Comparison of ENCODE assay signal across 23 cellular contexts in genomic region chr6:53252177-53252692, GRCh38.
"Had no signal": no experiment of that assay in that cellular context is flagged by ENCODE, and none has a peak within 500 bp of the region (broad histone marks: within the 10 kb centered on the region; RNA-seq: fewer than 3 reads in every experiment).

No MANE protein-coding gene starts in this region.

- H3K36me3 Mint-ChIP-seq: natural killer cell had no signal

- H3K27ac ChIP-seq: WERI-Rb-1 had no signal

- H3K9me3 ChIP-seq: spleen, tibial artery had no signal

- H3K27me3 ChIP-seq: spleen, tibial artery had no signal

- ATAC-seq: natural killer cell; stimulated activated naive CD8-positive, alpha-beta T cell treated with anti-CD3 and anti-CD28 coated beads, Interleukin-15, Interleukin-2, amounts not matched to agents 100 U/mL and 50 U/mL, for 24 hours had no signal

- H3K4me1 Mint-ChIP-seq: activated naive CD8-positive, alpha-beta T cell treated with anti-CD3 and anti-CD28 coated beads, Interleukin-2, amount 10 ng/mL, durations not matched to agents 7 days and 5 days had no signal

- H3K27ac Mint-ChIP-seq: activated naive CD8-positive, alpha-beta T cell treated with anti-CD3 and anti-CD28 coated beads, Interleukin-2, amount 10 ng/mL, durations not matched to agents 7 days and 5 days; mesothelial cell of epicardium; progenitor cell of endocrine pancreas; T-helper 2 cell treated with Interferon-gamma antibody and Interleukin-4, amounts not matched to agents 5 μg/mL and 100 μg/mL, for 36 hours had no signal

- H3K4me3 ChIP-seq: lung, spleen, tibial artery had no signal

- DNase-seq: activated CD4-positive, alpha-beta T cell treated with anti-CD3 and anti-CD28 coated beads for 1 hour; activated naive CD4-positive, alpha-beta T cell; activated naive CD8-positive, alpha-beta T cell treated with anti-CD3 and anti-CD28 coated beads, Interleukin-2, amount 10 ng/mL, durations not matched to agents 7 days and 5 days; activated T-cell treated with anti-CD3 and anti-CD28 coated beads, Interleukin-2, amount 50 U/mL, for 1 hour; amniotic stem cell; cerebellar nuclear complex; effector CD4-positive, alpha-beta T cell; erythroblast; foreskin fibroblast; natural killer cell; retina; spleen; stimulated activated CD4-positive, alpha-beta T cell treated with anti-CD3 and anti-CD28 coated beads, Interleukin-4, amount 100 ng/mL, for 1 hour; stimulated activated naive CD8-positive, alpha-beta T cell treated with anti-CD3 and anti-CD28 coated beads, Interleukin-15, Interleukin-2, amounts not matched to agents 100 U/mL and 50 U/mL, for 24 hours; substantia nigra; tibial artery; WERI-Rb-1 had no signal

- H3K27me3 Mint-ChIP-seq: activated naive CD8-positive, alpha-beta T cell treated with anti-CD3 and anti-CD28 coated beads, Interleukin-2, amount 10 ng/mL, durations not matched to agents 7 days and 5 days; progenitor cell of endocrine pancreas had no signal

- H3K4me3 Mint-ChIP-seq: activated naive CD8-positive, alpha-beta T cell treated with anti-CD3 and anti-CD28 coated beads, Interleukin-2, amount 10 ng/mL, durations not matched to agents 7 days and 5 days; mesothelial cell of epicardium; natural killer cell; T-helper 2 cell treated with Interferon-gamma antibody and Interleukin-4, amounts not matched to agents 5 μg/mL and 100 μg/mL, for 36 hours had no signal

- FAIRE-seq: bronchial epithelial cell, TTC549 had no signal

- H3K9me3 Mint-ChIP-seq: activated naive CD8-positive, alpha-beta T cell treated with anti-CD3 and anti-CD28 coated beads, Interleukin-2, amount 10 ng/mL, durations not matched to agents 7 days and 5 days; natural killer cell; T-helper 2 cell treated with Interferon-gamma antibody and Interleukin-4, amounts not matched to agents 5 μg/mL and 100 μg/mL, for 36 hours had no signal

- H3K36me3 ChIP-seq: spleen, tibial artery, WERI-Rb-1 had no signal
